ENCODE assay signal across 8 cellular contexts in the genomic region with DNA sequence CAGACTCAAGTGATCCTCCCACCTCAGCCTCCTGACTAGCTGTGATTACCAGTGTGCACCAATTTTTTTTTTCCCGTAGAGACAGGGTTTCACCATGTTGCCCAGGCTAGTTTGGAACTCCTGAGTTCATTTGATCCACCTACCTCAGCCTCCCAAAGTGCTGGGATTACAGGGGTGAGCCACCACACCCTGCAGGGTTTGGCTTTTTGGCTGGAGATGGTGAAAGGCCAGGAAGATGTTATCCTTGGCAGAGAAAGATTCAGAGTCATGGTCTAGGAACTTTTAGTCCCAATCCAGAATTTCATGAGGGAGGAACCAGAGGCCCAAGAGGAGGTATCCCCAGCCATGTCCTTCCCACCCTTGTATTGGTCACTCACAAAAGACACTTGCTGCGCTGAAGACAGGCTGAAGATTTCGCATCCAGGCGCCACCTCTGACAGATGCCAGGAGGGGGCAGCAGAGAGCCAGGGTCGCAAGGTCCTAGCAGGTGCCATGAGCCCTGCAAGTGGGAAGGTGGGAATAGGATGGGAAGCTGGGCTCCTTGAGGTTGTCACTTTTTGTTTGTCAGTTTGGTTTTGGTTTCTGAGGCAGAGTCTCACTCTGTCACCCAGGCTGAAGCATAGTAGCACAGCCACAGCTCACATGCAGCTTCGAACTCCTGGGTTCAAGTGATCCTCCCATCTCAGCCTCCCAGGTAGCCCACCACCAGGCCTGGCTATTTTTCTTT. TPM values are rescaled to one million over a fixed set of nuclear protein-coding genes. Genes with fewer than 3 reads are reported as not detected.
DNase-seq lines count a peak whose midpoint lies in the region; ATAC-seq and TF ChIP-seq lines count a peak whose summit lies in the region.
"Not testable (repeated sequence)": the region's sequence is repeated elsewhere in the genome, so short reads cannot be mapped to it uniquely, and the experiment has no call there.

No MANE protein-coding gene starts in this region.

- CTCF ChIA-PET in CD4-positive, alpha-beta T cell (lab: Charles Lee), result interaction anchor here (0.7 to 2.5 kb wide), 7 partner anchors 12 to 210 kb away, joined by 3 to 30 read pairs (median 4); a partner anchor contains a TSS

- not testable (repeated sequence) for H3K4me3 ChIP-seq in H7 (ENCODE audit: insufficient read depth, low read depth, low read length); SU-DHL-6 (ENCODE audit: insufficient read depth, low read length, poor library complexity, severe bottlenecking); mucosa of descending colon

- not testable (repeated sequence) for H4K20me1 ChIP-seq in SU-DHL-6 (ENCODE audit: low read depth, low read length)

- not testable (repeated sequence) for H3K4me1 Mint-ChIP-seq in CD4-positive, alpha-beta T cell (ENCODE audit: low read depth)

- not testable (repeated sequence) for H3F3A ChIP-seq in SU-DHL-6 (ENCODE audit: insufficient read depth)

- intact Hi-C loops in CD4-positive, alpha-beta T cell (cut with DNase I, micrococcal nuclease), result loop anchor here (2.0 to 5.0 kb wide), 4 partner anchors 212 to 670 kb away; a partner anchor contains a TSS
- intact Hi-C loops in mucosa of descending colon (cut with DNase I, micrococcal nuclease), result not testable (repeated sequence)

- not testable (repeated sequence) for H3K9me3 Mint-ChIP-seq in CD4-positive, alpha-beta T cell

- H3K4me2 ChIP-seq in SU-DHL-6 (ENCODE audit: low read depth, low read length, poor library complexity, severe bottlenecking), result not testable (repeated sequence)

- H3K4me1 ChIP-seq in mucosa of descending colon (ENCODE audit: low read depth), result not testable (repeated sequence)

- not testable (repeated sequence) for H2AFZ ChIP-seq in SU-DHL-6 (ENCODE audit: low read depth, low read length, severe bottlenecking)

- H3K36me3 ChIP-seq in H7 (replicated peaks; ENCODE audit: control insufficient read depth, insufficient read depth, low read length); SU-DHL-6 (ENCODE audit: low read length); mucosa of descending colon (ENCODE audit: low read depth): not testable (repeated sequence)

- H3K79me2 ChIP-seq in SU-DHL-6 (ENCODE audit: insufficient read depth, low read length), result not testable (repeated sequence)

- peak; percentile 92 for ATAC-seq in CD4-positive, alpha-beta T cell (ENCODE audit: poor library complexity)
- ATAC-seq in mucosa of descending colon, result peak; percentile 94

- POLR2A ChIA-PET in CD4-positive, alpha-beta T cell (lab: Charles Lee), result interaction anchor here (0.9 to 1.0 kb wide), 3 partner anchors 33 to 210 kb away, joined by 3 to 7 read pairs (median 3); a partner anchor contains a TSS

- H3K9ac ChIP-seq in SU-DHL-6 (ENCODE audit: low read length), result not testable (repeated sequence)

- TF ChIP-seq CTCF in CD4-positive, alpha-beta T cell (IDR thresholded peaks at IDR 0.05), result peak; percentile 84
- peak; percentile 84 for TF ChIP-seq CTCF in SU-DHL-6 (IDR thresholded peaks at IDR 0.05; ENCODE audit: insufficient read depth, low read length, poor library complexity, severe bottlenecking)
- TF ChIP-seq CTCF in mucosa of descending colon (IDR thresholded peaks at IDR 0.05), result peak; percentile 92

- not testable (repeated sequence) for H3K27ac ChIP-seq in CD4-positive, alpha-beta T cell (ENCODE audit: low read depth, low read length); SU-DHL-6 (ENCODE audit: low read depth, low read length)

- not testable (repeated sequence) for H3K27ac Mint-ChIP-seq in CD4-positive, alpha-beta T cell

- H3K9me3 ChIP-seq in CD4-positive, alpha-beta T cell (ENCODE audit: control insufficient read depth, low read length); SU-DHL-6 (ENCODE audit: insufficient read depth, low read length); mucosa of descending colon: not testable (repeated sequence)

- not testable (repeated sequence) for H3K4me3 Mint-ChIP-seq in CD4-positive, alpha-beta T cell

- H3K27me3 Mint-ChIP-seq in CD4-positive, alpha-beta T cell, result not testable (repeated sequence)

- H3K36me3 Mint-ChIP-seq in CD4-positive, alpha-beta T cell (ENCODE audit: low read depth), result not testable (repeated sequence)

- H3K9me2 ChIP-seq in SU-DHL-6 (replicated peaks; ENCODE audit: insufficient read depth, low read length), result not testable (repeated sequence)

- not testable (repeated sequence) for H3K27me3 ChIP-seq in CD4-positive, alpha-beta T cell (ENCODE audit: control insufficient read depth, insufficient read depth, low read length); H7 (ENCODE audit: control insufficient read depth, insufficient read depth, low read length); SU-DHL-6 (ENCODE audit: low read length)

- DNase-seq in CD4-positive, alpha-beta T cell, result peak; percentile 65 to 85 (median 76)
- DNase-seq in H7 (peak; percentile 91), NCI-H2029 (lab: John Stamatoyannopoulos, UW) (peak; percentile 60), fibroblast of gingiva (ENCODE audit: low read depth) (peak; percentile 62), mucosa of descending colon (peak; percentile 81 to 91 (median 89))
- peak; percentile 67 for DNase-seq in activated effector memory CD4-positive, alpha-beta T cell treated with Interleukin-2 at 50 U/mL for 16 hours
- peak; percentile 54 for DNase-seq in stimulated activated CD8-positive, alpha-beta memory T cell treated with anti-CD3 and anti-CD28 coated beads, Interleukin-12 subunit alpha, Interleukin-12 subunit beta, amount 100 ng/mL, for 4 hours (ENCODE audit: low read depth)

RNA-seq across cellular contexts. Expression of a gene that starts 13.5 kb away (rescaled TPM):
- 1 to 10 TPM; 5.0 to 5.2 TPM for total RNA-seq in CD4-positive, alpha-beta T cell
- total RNA-seq in H7 (2014; rRNA removed; shearing (Covaris generic)), result 3.8 and 6.0 TPM in 2 replicates
- total RNA-seq in mucosa of descending colon, result 10 to 100 TPM in 1 of 3 donors, 1 to 10 TPM in 2; 2.3 to 17.2 (median 5.0) TPM

RNA-seq across cellular contexts. Expression of a gene that starts 32.8 kb away (rescaled TPM):
- total RNA-seq in CD4-positive, alpha-beta T cell, result 10 to 100 TPM; 17.9 to 18.6 TPM
- total RNA-seq in H7 (2014; rRNA removed; shearing (Covaris generic)), result 7.5 and 17.4 TPM in 2 replicates
- total RNA-seq in mucosa of descending colon, result 10 to 100 TPM; 28.5 to 37.4 (median 30.3) TPM

RNA-seq across cellular contexts. Expression of a gene that starts 55.8 kb away (rescaled TPM):
- total RNA-seq in CD4-positive, alpha-beta T cell, result 10 to 100 TPM; 59.7 to 63.0 TPM
- total RNA-seq in H7 (2014; rRNA removed; shearing (Covaris generic)), result 49.9 and 57.2 TPM in 2 replicates
- total RNA-seq in mucosa of descending colon, result 10 to 100 TPM; 20.4 to 24.5 (median 23.7) TPM
